ENCODE assay signal across 25 cellular contexts in genomic region chr3:188860147-188860546, GRCh38.
DNase-seq lines count a peak whose midpoint lies in the region; ATAC-seq, FAIRE-seq and TF ChIP-seq lines count a peak whose summit lies in the region.
"Had no signal": no experiment of that assay in that cellular context is flagged by ENCODE, and none has a peak within 500 bp of the region (broad histone marks: within the 10 kb centered on the region; RNA-seq: fewer than 3 reads in every experiment).

No MANE protein-coding gene starts in this region.

- H3K36me3 ChIP-seq in lower lobe of right lung (no peaks in the 10 kb centered on the region), colonic mucosa (no peaks in the 10 kb centered on the region)
- H3K36me3 ChIP-seq: ascending aorta, esophagus squamous epithelium, MG63, pancreas, right lobe of liver had no signal

- DNase-seq in A549 (ENCODE audit: low read depth in 1 of 2, low spot score in 1 of 2) (no peak), LHCN-M2 (ENCODE audit: low read depth) (peak; percentile 34), astrocyte of the hippocampus (ENCODE audit: low read depth, low spot score) (peak; percentile 44), fibroblast of the aortic adventitia (ENCODE audit: low read depth) (peak; percentile 34), lower lobe of right lung (no peak), colonic mucosa (no peak), HuH-7 (ENCODE audit: low spot score) (no peak)
- DNase-seq: activated naive CD4-positive, alpha-beta T cell treated with anti-CD3 and anti-CD28 coated beads for 36 hours; activated T-cell treated with anti-CD3 and anti-CD28 coated beads, Interleukin-2, amount 50 U/mL, for 24 hours; effector memory CD8-positive, alpha-beta T cell; esophagus squamous epithelium; left colon; MG63; NCI-H1417; NCI-H526 treated with DMSO at 0.1 percent for 48 hours; pancreas; right lobe of liver; stimulated activated CD8-positive, alpha-beta memory T cell treated with anti-CD3 and anti-CD28 coated beads, Interleukin-4, amount 100 ng/mL, for 48 hours had no signal

- no peaks in the 10 kb centered on the region for H3K9me3 ChIP-seq in A549
- H3K9me3 ChIP-seq in lower lobe of right lung = no peaks in the 10 kb centered on the region
- H3K9me3 ChIP-seq in colonic mucosa = no peaks in the 10 kb centered on the region
- H3K9me3 ChIP-seq: ascending aorta, esophagus squamous epithelium, MG63, pancreas, right lobe of liver had no signal

- no peak overlapping the region for H3K9ac ChIP-seq in colonic mucosa (ENCODE audit: low read depth in 2 of 2, low read length in 2 of 2)

- no peak overlapping the region for H3K4me2 ChIP-seq in A549

- ATAC-seq in A549 (peak in 1 of 2 experiments; percentile 36; a peak in 1 of 6 replicates), lower lobe of right lung (no peak), GM19455 (IDR thresholded peaks at IDR 0.05; ENCODE audit: unreplicated experiment) (no peak)
- ATAC-seq: effector memory CD8-positive, alpha-beta T cell; left colon; pancreas; right lobe of liver; Right ventricle myocardium inferior had no signal

- CTCF ChIA-PET in A549 (lab: Yijun Ruan, JAX) = no interaction called here

- no peak for TF ChIP-seq CTCF in A549 (IDR thresholded peaks at IDR 0.05)
- no peak for TF ChIP-seq CTCF in fibroblast of the aortic adventitia (IDR thresholded peaks at IDR 0.05; ENCODE audit: insufficient read depth, low read length)
- no peak for TF ChIP-seq CTCF in lower lobe of right lung (IDR thresholded peaks at IDR 0.05)
- no peak for TF ChIP-seq CTCF in colonic mucosa (IDR thresholded peaks at IDR 0.05)

- 96% methylated on average over 3 of the region's 3 CpGs for WGBS in A549 (ENCODE audit: missing lambda C conversion rate)

- H3K4me3 ChIP-seq in A549 (no peak overlapping the region), fibroblast of the aortic adventitia (ENCODE audit: low read depth, low read length) (no peak overlapping the region), lower lobe of right lung (no peak overlapping the region), colonic mucosa (no peak overlapping the region)
- H3K4me3 ChIP-seq: ascending aorta, esophagus squamous epithelium, MG63, pancreas, right lobe of liver had no signal

- TF ChIP-seq RAD21 in A549 (conservative IDR thresholded peaks at IDR 0.05 in 1 of 2, IDR thresholded peaks at IDR 0.05 in 1 of 2) = no peak

- intact Hi-C loops in lower lobe of right lung (cut with DNase I) = no loop called here
- intact Hi-C loops in colonic mucosa (cut with DNase I) = no loop called here

- POLR2A ChIA-PET in A549 (lab: Yijun Ruan, JAX) = no interaction called here

- no peak for TF ChIP-seq EP300 in A549 (IDR thresholded peaks at IDR 0.05)

- no peak for TF ChIP-seq POLR2A in A549 (IDR thresholded peaks at IDR 0.05; ENCODE audit: low read length)

- H3K27ac ChIP-seq in A549 (peak overlapping the region; percentile 24 to 56; a peak in 4 of 6 replicates), lower lobe of right lung (no peak overlapping the region), colonic mucosa (no peak overlapping the region)
- H3K27ac ChIP-seq: ascending aorta, C4-2B, esophagus squamous epithelium, HL-60, pancreas, right lobe of liver had no signal

- no peaks in the 10 kb centered on the region for H3K27me3 ChIP-seq in lower lobe of right lung (ENCODE audit: low read depth)
- no peaks in the 10 kb centered on the region for H3K27me3 ChIP-seq in colonic mucosa
- H3K27me3 ChIP-seq: ascending aorta, esophagus squamous epithelium, MG63, pancreas, right lobe of liver had no signal

- no peak for FAIRE-seq in A549 (lab: Jason Lieb, UNC)
- FAIRE-seq: colon, H1, pancreas had no signal

- peaks cover 10% of the 10 kb centered on the region; the same call in 2 of the 3 replicates for H3K4me1 ChIP-seq in A549
- H3K4me1 ChIP-seq in lower lobe of right lung = no peaks in the 10 kb centered on the region
- no peaks in the 10 kb centered on the region for H3K4me1 ChIP-seq in colonic mucosa
- H3K4me1 ChIP-seq: pancreas, right lobe of liver had no signal

TF ChIP-seq in A549, 52 proteins besides CTCF, POLR2A, EP300 and RAD21:
- no peak for TF ChIP-seq CBX2 (IDR thresholded peaks at IDR 0.05; ENCODE audit: borderline replicate concordance, low read depth)
- TF ChIP-seq MAZ (IDR thresholded peaks at IDR 0.05; ENCODE audit: borderline replicate concordance, low read depth, low read length) = no peak
- no peak for TF ChIP-seq HDAC2 (IDR thresholded peaks at IDR 0.05)
- no peak for TF ChIP-seq ZSCAN20 (CRISPR knock-in tag; IDR thresholded peaks at IDR 0.05)

Comparison
In these comparisons a context has a peak if more than half of its experiments do, and no peak if none do; other contexts are left out.
1. DNase-seq: peak in LHCN-M2 (single experiment), astrocyte of the hippocampus (single experiment) and fibroblast of the aortic adventitia (single experiment); none in A549 (0 of 2), lower lobe of right lung (single experiment), colonic mucosa (single experiment) and HuH-7 (single experiment).
2. H3K27ac ChIP-seq: peak in A549 (2 of 2); none in lower lobe of right lung (single experiment) and colonic mucosa (single experiment).